In the genomic region with DNA sequence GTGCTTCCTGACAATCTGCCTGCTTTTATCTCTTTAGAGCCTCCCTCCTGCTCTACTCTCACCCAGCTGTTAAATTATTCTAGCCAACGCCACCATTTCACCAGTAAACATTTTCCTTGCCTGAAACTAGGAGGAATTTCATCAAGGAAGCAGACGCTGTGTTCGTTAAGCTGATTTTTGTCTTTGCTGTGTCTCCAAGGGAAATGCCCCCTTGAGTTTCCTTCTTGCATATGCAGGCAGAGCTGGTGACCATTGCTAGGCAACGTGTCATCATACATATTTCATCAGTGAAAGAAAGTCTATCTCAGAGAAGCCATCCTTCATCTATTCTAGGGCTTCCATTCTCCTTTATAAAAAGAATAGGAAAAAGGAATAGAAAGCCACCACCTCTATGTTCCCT, we compare ENCODE assay signal across 10 cellular contexts.
A peak's percentile ranks its signal among the peaks of the same experiment; 100 is the strongest.
DNase-seq lines count a peak whose midpoint lies in the region; ATAC-seq and TF ChIP-seq lines count a peak whose summit lies in the region.
"Had no signal": no experiment of that assay in that cellular context is flagged by ENCODE, and none has a peak within 500 bp of the region (broad histone marks: within the 10 kb centered on the region; RNA-seq: fewer than 3 reads in every experiment).

No MANE protein-coding gene starts in this region.

- in situ Hi-C loops in SK-MEL-5 (cut with HindIII; ENCODE audit: low pct_unique_long_range_greater_than_20kb, low sequenced_read_pairs) = no loop called here

- H3K4me3 Mint-ChIP-seq in Calu3 (ENCODE audit: low read depth, unreplicated experiment) = no peak overlapping the region
- H3K4me3 Mint-ChIP-seq: activated naive CD4-positive, alpha-beta T cell treated with anti-CD3 and anti-CD28 coated beads, Interleukin-2, amount 50 U/mL, for 24 hours had no signal

- intact Hi-C loops in Calu3 (cut with micrococcal nuclease; ENCODE audit: unreplicated experiment) = no loop called here
- intact Hi-C loops in posterior vena cava (cut with DNase I) = no loop called here

- H3K4me1 Mint-ChIP-seq in Calu3 (ENCODE audit: low read depth, unreplicated experiment) = no peaks in the 10 kb centered on the region
- H3K4me1 Mint-ChIP-seq: activated naive CD4-positive, alpha-beta T cell treated with anti-CD3 and anti-CD28 coated beads, Interleukin-2, amount 50 U/mL, for 24 hours had no signal

- H3K9me3 Mint-ChIP-seq in Calu3 (ENCODE audit: low read depth, unreplicated experiment) = peaks cover 3% of the 10 kb centered on the region

- H3K27me3 Mint-ChIP-seq in Calu3 (ENCODE audit: unreplicated experiment) = peaks cover 39% of the 10 kb centered on the region

- H3K27ac Mint-ChIP-seq in Calu3 (ENCODE audit: unreplicated experiment) = no peak overlapping the region
- H3K27ac Mint-ChIP-seq: activated naive CD4-positive, alpha-beta T cell treated with anti-CD3 and anti-CD28 coated beads, Interleukin-2, amount 50 U/mL, for 24 hours had no signal

- no peaks in the 10 kb centered on the region for H3K36me3 Mint-ChIP-seq in Calu3 (ENCODE audit: insufficient read depth, unreplicated experiment)
- H3K36me3 Mint-ChIP-seq: activated naive CD4-positive, alpha-beta T cell treated with anti-CD3 and anti-CD28 coated beads, Interleukin-2, amount 50 U/mL, for 24 hours had no signal

- DNase-seq in Calu3 = no peak
- DNase-seq in SK-MEL-5 (ENCODE audit: low read depth, low spot score) = peak; percentile 60
- peak; percentile 4 for DNase-seq in inferior parietal cortex (ENCODE audit: extremely low spot score)
- DNase-seq in NCI-H2029 treated with DMSO at 0.1 percent for 48 hours (lab: John Stamatoyannopoulos, UW) = no peak
- no peak for DNase-seq in posterior vena cava (ENCODE audit: low spot score)
- no peak for DNase-seq in 8988T
- DNase-seq: NCI-H226 had no signal

- CTCF ChIA-PET in Calu3 (lab: Charles Lee) = interaction anchor here (1.1 kb wide), 1 partner anchor 209 kb away, joined by 5 read pairs; no protein-coding TSS in a partner anchor

- peak; percentile 16 for TF ChIP-seq CTCF in Calu3 (IDR thresholded peaks at IDR 0.05; ENCODE audit: unreplicated experiment)

- ATAC-seq in HG03103 (IDR thresholded peaks at IDR 0.05; ENCODE audit: low read depth, unreplicated experiment) (peak; percentile 70), GM21423 (IDR thresholded peaks at IDR 0.05; ENCODE audit: unreplicated experiment) (no peak)

- no TSS peak for BruUV-seq in Calu3 (replicated peaks; lab: Mats Ljungman, UMichigan)

Comparison
In these comparisons a context has a peak if more than half of its experiments do, and no peak if none do; other contexts are left out.
1. DNase-seq: peak in SK-MEL-5 (single experiment) and inferior parietal cortex (single experiment); none in Calu3 (single experiment), NCI-H2029 treated with DMSO at 0.1 percent for 48 hours (single experiment), posterior vena cava (single experiment) and 8988T (single experiment).